8 cellular contexts compared by ENCODE assay signal in genomic region chr19:4303778-4304508, GRCh38. TPM values are rescaled to one million over a fixed set of nuclear protein-coding genes. Genes with fewer than 3 reads are reported as not detected.
A peak's percentile ranks its signal among the peaks of the same experiment; 100 is the strongest.
DNase-seq lines count a peak whose midpoint lies in the region; ATAC-seq and TF ChIP-seq lines count a peak whose summit lies in the region.

No MANE protein-coding gene starts in this region.

- H3K36me3 Mint-ChIP-seq in effector memory CD8-positive, alpha-beta T cell (ENCODE audit: insufficient read depth) = peaks cover 7% of the 10 kb centered on the region
- H3K36me3 Mint-ChIP-seq in osteocyte (ENCODE audit: unreplicated experiment) = no peaks in the 10 kb centered on the region

- H3K36me3 ChIP-seq in DOHH2 (ENCODE audit: control insufficient read depth, low read length) (no peaks in the 10 kb centered on the region), RWPE2 (ENCODE audit: low read depth) (no peaks in the 10 kb centered on the region)

- no peaks in the 10 kb centered on the region for H4K20me1 ChIP-seq in DOHH2 (ENCODE audit: control insufficient read depth, insufficient read depth, low read depth, low read length)

- peaks cover 3% of the 10 kb centered on the region; the same call in 1 of the 2 replicates for H3K4me1 ChIP-seq in DOHH2 (ENCODE audit: control insufficient read depth, low read length)
- H3K4me1 ChIP-seq in RWPE2 (ENCODE audit: insufficient read depth, poor library complexity, severe bottlenecking) = no peaks in the 10 kb centered on the region

- peaks cover 11 to 29% of the 10 kb centered on the region in 2 donors for H3K4me1 Mint-ChIP-seq in effector memory CD8-positive, alpha-beta T cell (ENCODE audit: low read depth in 2 of 2)
- peaks cover 10% of the 10 kb centered on the region for H3K4me1 Mint-ChIP-seq in osteocyte (ENCODE audit: unreplicated experiment)

- H3K79me2 ChIP-seq in DOHH2 (ENCODE audit: control insufficient read depth, low read length) = no peaks in the 10 kb centered on the region

- no peaks in the 10 kb centered on the region for H3F3A ChIP-seq in DOHH2 (ENCODE audit: control insufficient read depth, insufficient read depth)

- peak overlapping the region; percentile 55 for H3K4me2 ChIP-seq in DOHH2 (ENCODE audit: low read length)

- H3K4me3 ChIP-seq in DOHH2 (ENCODE audit: low read length) (peak overlapping the region; percentile 62), RWPE2 (ENCODE audit: severe bottlenecking) (peak overlapping the region; percentile 41)

- DNase-seq in RWPE2 (ENCODE audit: low spot score) (no peak), osteocyte (ENCODE audit: extremely low spot score, unreplicated experiment) (no peak), occipital lobe (lab: John Stamatoyannopoulos, UW) (no peak), NCI-H510A (lab: John Stamatoyannopoulos, UW) (no peak), epidermal melanocyte (ENCODE audit: insufficient read length, low spot score) (no peak)
- DNase-seq in effector memory CD8-positive, alpha-beta T cell = peak in 1 of 3 experiments; percentile 15

- H3K27ac ChIP-seq in DOHH2 (ENCODE audit: low read depth, low read length) = no peak overlapping the region
- H3K27ac ChIP-seq in RWPE2 (ENCODE audit: poor library complexity, severe bottlenecking) = no peak overlapping the region

- H3K9me3 Mint-ChIP-seq in effector memory CD8-positive, alpha-beta T cell = no peaks in the 10 kb centered on the region
- H3K9me3 Mint-ChIP-seq in osteocyte (ENCODE audit: unreplicated experiment) = no peaks in the 10 kb centered on the region

- peak overlapping the region; percentile 57 to 80 for H3K4me3 Mint-ChIP-seq in effector memory CD8-positive, alpha-beta T cell
- peak overlapping the region; percentile 55 for H3K4me3 Mint-ChIP-seq in osteocyte (ENCODE audit: unreplicated experiment)

- no peaks in the 10 kb centered on the region for H3K9me3 ChIP-seq in DOHH2 (ENCODE audit: control insufficient read depth, insufficient read depth, low read length)
- no peaks in the 10 kb centered on the region for H3K9me3 ChIP-seq in RWPE2 (ENCODE audit: severe bottlenecking)

- no peaks in the 10 kb centered on the region for H3K9me2 ChIP-seq in DOHH2 (replicated peaks; ENCODE audit: control insufficient read depth, low read length)

- H3K27me3 Mint-ChIP-seq in effector memory CD8-positive, alpha-beta T cell = peaks cover 0 to 23% of the 10 kb centered on the region in 2 donors
- H3K27me3 Mint-ChIP-seq in osteocyte (ENCODE audit: unreplicated experiment) = no peaks in the 10 kb centered on the region

- H3K27me3 ChIP-seq in DOHH2 (ENCODE audit: control insufficient read depth, low read length) (no peaks in the 10 kb centered on the region), RWPE2 (ENCODE audit: insufficient read depth, poor library complexity, severe bottlenecking) (no peaks in the 10 kb centered on the region)

- ATAC-seq in RWPE2 (ENCODE audit: low read depth) = no peak
- peak; percentile 75 for ATAC-seq in effector memory CD8-positive, alpha-beta T cell (replicated peaks)
- ATAC-seq in HG02588 (IDR thresholded peaks at IDR 0.05; ENCODE audit: unreplicated experiment) = no peak

- TF ChIP-seq CTCF in DOHH2 (IDR thresholded peaks at IDR 0.05; ENCODE audit: low read depth, low read length, poor library complexity, severe bottlenecking) (no peak), RWPE2 (IDR thresholded peaks at IDR 0.05; ENCODE audit: poor library complexity, severe bottlenecking) (no peak), osteocyte (IDR thresholded peaks at IDR 0.05) (no peak)

- peak overlapping the region in 1 of 2 donors; percentile 66 for H3K27ac Mint-ChIP-seq in effector memory CD8-positive, alpha-beta T cell
- no peak overlapping the region for H3K27ac Mint-ChIP-seq in osteocyte (ENCODE audit: unreplicated experiment)

RNA-seq across cellular contexts. Expression of gene FSD1, which starts 0.5 kb away (rescaled TPM):
- total RNA-seq in osteocyte (13.3 and 15.6 TPM in 2 replicates), occipital lobe (28.4 TPM)

RNA-seq across cellular contexts. Expression of gene TMIGD2, which starts 1.8 kb away (rescaled TPM):
- total RNA-seq in osteocyte (not detected in 2 replicates), occipital lobe (2.7 TPM)

RNA-seq across cellular contexts. Expression of gene SHD, which starts 24.9 kb away (rescaled TPM):
- total RNA-seq in osteocyte (0.21 TPM in 1 of 2 replicates, not detected in the other), occipital lobe (0.94 TPM)

RNA-seq across cellular contexts. Expression of gene STAP2, which starts 34.7 kb away (rescaled TPM):
- 2.7 and 5.9 TPM in 2 replicates for total RNA-seq in osteocyte
- 2.8 TPM for total RNA-seq in occipital lobe

RNA-seq across cellular contexts. Expression of gene MPND, which starts 39.4 kb away (rescaled TPM):
- total RNA-seq in osteocyte = 14.2 and 20.0 TPM in 2 replicates
- 11.5 TPM for total RNA-seq in occipital lobe
